ENCODE assay signal across 18 cellular contexts in genomic region chr12:75947171-75947723, GRCh38.
DNase-seq lines count a peak whose midpoint lies in the region; ATAC-seq and TF ChIP-seq lines count a peak whose summit lies in the region.
"Had no signal": no experiment of that assay in that cellular context is flagged by ENCODE, and none has a peak within 500 bp of the region (broad histone marks: within the 10 kb centered on the region; RNA-seq: fewer than 3 reads in every experiment).

No MANE protein-coding gene starts in this region.

- H3K9ac ChIP-seq in IMR-90 (ENCODE audit: low read depth, low read length) = no peak overlapping the region
- H3K9ac ChIP-seq in mesendoderm (ENCODE audit: low read length) = no peak overlapping the region
- H3K9ac ChIP-seq: BLaER1 treated with 17β-estradiol and CSF1 and Interleukin-3, amounts not matched to agents 10 nM and 100 nM had no signal

- H3K14ac ChIP-seq in IMR-90 (replicated peaks; ENCODE audit: low read depth, low read length) = peak overlapping the region; percentile 62; the same call in 1 of the 2 replicates

- H3K9me3 ChIP-seq in IMR-90 (ENCODE audit: control insufficient read depth, insufficient read depth, low read length) (no peaks in the 10 kb centered on the region), RWPE2 (ENCODE audit: severe bottlenecking) (no peaks in the 10 kb centered on the region)
- H3K9me3 ChIP-seq: BLaER1 treated with 17β-estradiol and CSF1 and Interleukin-3, amounts not matched to agents 10 nM and 100 nM; SJSA1 had no signal

- H3K9me3 Mint-ChIP-seq in Calu3 (ENCODE audit: low read depth, unreplicated experiment) = no peaks in the 10 kb centered on the region
- H3K9me3 Mint-ChIP-seq in activated naive CD4-positive, alpha-beta T cell treated with anti-CD3 and anti-CD28 coated beads, Interleukin-2, amount 50 U/mL, for 72 hours = no peaks in the 10 kb centered on the region
- H3K9me3 Mint-ChIP-seq in stimulated activated naive CD8-positive, alpha-beta T cell treated with anti-CD3 and anti-CD28 coated beads, Interleukin-15, amount 100 ng/mL, for 72 hours = peaks cover 0 to 5% of the 10 kb centered on the region in 2 donors
- H3K9me3 Mint-ChIP-seq: CD8-positive, alpha-beta T cell; HFFc6 had no signal

- H3K27me3 ChIP-seq in IMR-90 (ENCODE audit: control insufficient read depth, insufficient read depth, low read length) = no peaks in the 10 kb centered on the region
- H3K27me3 ChIP-seq in RWPE2 (ENCODE audit: insufficient read depth, poor library complexity, severe bottlenecking) = no peaks in the 10 kb centered on the region
- no peaks in the 10 kb centered on the region for H3K27me3 ChIP-seq in mesendoderm (ENCODE audit: insufficient read depth, low read length, poor library complexity)
- H3K27me3 ChIP-seq: BLaER1 treated with 17β-estradiol and CSF1 and Interleukin-3, amounts not matched to agents 10 nM and 100 nM; SJSA1 had no signal

- H3K23ac ChIP-seq in IMR-90 (ENCODE audit: low read depth, low read length) (peak overlapping the region; percentile 17; the same call in 1 of the 2 replicates), mesendoderm (ENCODE audit: low read length) (no peak overlapping the region)

- H3K4me1 Mint-ChIP-seq in Calu3 (ENCODE audit: low read depth, unreplicated experiment) = peaks cover 52% of the 10 kb centered on the region
- H3K4me1 Mint-ChIP-seq in stimulated activated naive CD8-positive, alpha-beta T cell treated with anti-CD3 and anti-CD28 coated beads, Interleukin-15, amount 100 ng/mL, for 72 hours = peaks cover 38% of the 10 kb centered on the region

- peak overlapping the region; percentile 66 for H3K27ac Mint-ChIP-seq in Calu3 (ENCODE audit: unreplicated experiment)
- no peak overlapping the region for H3K27ac Mint-ChIP-seq in activated naive CD4-positive, alpha-beta T cell treated with anti-CD3 and anti-CD28 coated beads, Interleukin-2, amount 50 U/mL, for 72 hours
- no peak overlapping the region for H3K27ac Mint-ChIP-seq in stimulated activated naive CD8-positive, alpha-beta T cell treated with anti-CD3 and anti-CD28 coated beads, Interleukin-15, amount 100 ng/mL, for 72 hours
- H3K27ac Mint-ChIP-seq: CD8-positive, alpha-beta T cell; HFFc6 had no signal

- dilution Hi-C loops in IMR-90 (cut with HindIII; ENCODE audit: low sequenced_read_pairs, unreplicated experiment) = no loop called here

- H3K4me3 ChIP-seq in IMR-90 (ENCODE audit: insufficient read depth, low read depth, low read length) (no peak overlapping the region), RWPE2 (ENCODE audit: severe bottlenecking) (no peak overlapping the region), mesendoderm (ENCODE audit: low read length) (no peak overlapping the region)
- H3K4me3 ChIP-seq: BLaER1 treated with 17β-estradiol and CSF1 and Interleukin-3, amounts not matched to agents 10 nM and 100 nM; SJSA1 had no signal

- H3K56ac ChIP-seq in IMR-90 (ENCODE audit: extremely low read depth, insufficient read depth, low read length) (no peak overlapping the region), mesendoderm (ENCODE audit: low read length) (no peak overlapping the region)

- H3K4me2 ChIP-seq in IMR-90 (ENCODE audit: low read depth, low read length) = no peak overlapping the region
- no peak overlapping the region for H3K4me2 ChIP-seq in mesendoderm (ENCODE audit: low read length)
- H3K4me2 ChIP-seq: BLaER1 treated with 17β-estradiol and CSF1 and Interleukin-3, amounts not matched to agents 10 nM and 100 nM had no signal

- intact Hi-C loops in Calu3 (cut with micrococcal nuclease; ENCODE audit: unreplicated experiment) = no loop called here
- intact Hi-C loops in IMR-90 (cut with micrococcal nuclease) = no loop called here

- H3K9me1 ChIP-seq in IMR-90 (ENCODE audit: insufficient read depth, low read length) = peaks cover 8% of the 10 kb centered on the region; the same call in 1 of the 2 replicates

- H3K4ac ChIP-seq in IMR-90 (ENCODE audit: low read depth, low read length) (peak overlapping the region; percentile 59), mesendoderm (ENCODE audit: low read depth, low read length) (peak overlapping the region; percentile 81)

- no peaks in the 10 kb centered on the region for H3K36me3 ChIP-seq in IMR-90 (ENCODE audit: control insufficient read depth, insufficient read depth, low read length)
- no peaks in the 10 kb centered on the region for H3K36me3 ChIP-seq in RWPE2 (ENCODE audit: low read depth)
- H3K36me3 ChIP-seq in mesendoderm (ENCODE audit: control insufficient read depth, insufficient read depth, low read length) = no peaks in the 10 kb centered on the region
- H3K36me3 ChIP-seq: BLaER1 treated with 17β-estradiol and CSF1 and Interleukin-3, amounts not matched to agents 10 nM and 100 nM; SJSA1 had no signal

- H4K91ac ChIP-seq in IMR-90 (ENCODE audit: insufficient read depth, low read depth, low read length) = peak overlapping the region; percentile 43

- H3K18ac ChIP-seq in IMR-90 (ENCODE audit: low read depth, low read length) (peak overlapping the region; percentile 5), mesendoderm (ENCODE audit: low read length) (peak overlapping the region; percentile 30)

- H3K4me1 ChIP-seq in IMR-90 (ENCODE audit: control insufficient read depth, insufficient read depth, low read length) (peaks cover 18% of the 10 kb centered on the region), RWPE2 (ENCODE audit: insufficient read depth, poor library complexity, severe bottlenecking) (peaks cover 42% of the 10 kb centered on the region), mesendoderm (ENCODE audit: control insufficient read depth, low read depth, low read length) (peaks cover 10% of the 10 kb centered on the region)

- POLR2A ChIA-PET in IMR-90 (lab: Charles Lee; ENCODE audit: unreplicated experiment) = no interaction called here

- no peak overlapping the region for H2AFZ ChIP-seq in IMR-90 (replicated peaks; ENCODE audit: low read length, poor library complexity)

- peak overlapping the region; percentile 83 for H2BK15ac ChIP-seq in IMR-90 (ENCODE audit: low read depth, low read length)
- H2BK15ac ChIP-seq in mesendoderm (replicated peaks; ENCODE audit: low read depth) = peak overlapping the region; percentile 25

- in situ Hi-C loops in IMR-90 (cut with MboI; ENCODE audit: low sequenced_read_pairs) = no loop called here

- H3K36me3 Mint-ChIP-seq in Calu3 (ENCODE audit: insufficient read depth, unreplicated experiment) = peaks cover 22% of the 10 kb centered on the region
- H3K36me3 Mint-ChIP-seq in activated naive CD4-positive, alpha-beta T cell treated with anti-CD3 and anti-CD28 coated beads, Interleukin-2, amount 50 U/mL, for 72 hours = no peaks in the 10 kb centered on the region
- H3K36me3 Mint-ChIP-seq: CD8-positive, alpha-beta T cell had no signal

- H4K20me1 ChIP-seq in IMR-90 (ENCODE audit: insufficient read depth, low read length) = no peaks in the 10 kb centered on the region
- H4K20me1 ChIP-seq: BLaER1 treated with 17β-estradiol and CSF1 and Interleukin-3, amounts not matched to agents 10 nM and 100 nM had no signal

- H2BK120ac ChIP-seq in IMR-90 (ENCODE audit: low read depth, low read length) (peak overlapping the region; percentile 81), mesendoderm (ENCODE audit: low read depth, low read length) (no peak overlapping the region)

- no peak for TF ChIP-seq POLR2A in IMR-90 (IDR thresholded peaks at IDR 0.05; ENCODE audit: low read depth, low read length)

- H2BK5ac ChIP-seq in IMR-90 (ENCODE audit: low read depth, low read length, poor library complexity, severe bottlenecking) (no peak overlapping the region), mesendoderm (ENCODE audit: low read length) (no peak overlapping the region)

- TF ChIP-seq RAD21 in IMR-90 (IDR thresholded peaks at IDR 0.05; ENCODE audit: low read length) = no peak

- H3K27me3 Mint-ChIP-seq in Calu3 (ENCODE audit: unreplicated experiment) = no peaks in the 10 kb centered on the region
- H3K27me3 Mint-ChIP-seq in stimulated activated naive CD8-positive, alpha-beta T cell treated with anti-CD3 and anti-CD28 coated beads, Interleukin-15, amount 100 ng/mL, for 72 hours = no peaks in the 10 kb centered on the region

- H3K79me1 ChIP-seq in IMR-90 (ENCODE audit: low read depth in 1 of 2, low read length in 2 of 2) = peaks cover 3 to 18% of the 10 kb centered on the region in 2 experiments; a peak in 2 of 4 replicates
- H3K79me1 ChIP-seq in mesendoderm (ENCODE audit: low read length) = no peaks in the 10 kb centered on the region

- WGBS in IMR-90 (ENCODE audit: extremely low coverage in 2 of 2, insufficient read length in 1 of 2), 2 experiments = no CpG with 5 or more reads among the region's 4 CpGs
- WGBS in mesendoderm (ENCODE audit: extremely low coverage, insufficient coverage, low lambda C conversion rate) = no CpG with 5 or more reads among the region's 4 CpGs

- ATAC-seq in IMR-90 (ENCODE audit: low read depth) (no peak), RWPE2 (ENCODE audit: low read depth) (no peak)
- no peak for ATAC-seq in activated naive CD4-positive, alpha-beta T cell treated with anti-CD3 and anti-CD28 coated beads, Interleukin-2, amount 50 U/mL, for 72 hours
- ATAC-seq in stimulated activated naive CD8-positive, alpha-beta T cell treated with anti-CD3 and anti-CD28 coated beads, Interleukin-15, amount 100 ng/mL, for 72 hours = no peak
- ATAC-seq: CD8-positive, alpha-beta T cell; PC-3 had no signal

- CTCF ChIA-PET in Calu3 (lab: Charles Lee) = no interaction called here
- CTCF ChIA-PET in IMR-90 (lab: Yijun Ruan, JAX) = interaction anchor here (1.3 to 1.4 kb wide), 2 partner anchors 73 to 75 kb away, joined by 3 read pairs; no protein-coding TSS in a partner anchor

- no peaks in the 10 kb centered on the region for H3K79me2 ChIP-seq in mesendoderm (ENCODE audit: control insufficient read depth, insufficient read depth, low read length)

- TF ChIP-seq CTCF in Calu3 (IDR thresholded peaks at IDR 0.05; ENCODE audit: unreplicated experiment) (no peak), IMR-90 (conservative IDR thresholded peaks at IDR 0.05; ENCODE audit: low read depth, low read length) (no peak), RWPE2 (IDR thresholded peaks at IDR 0.05; ENCODE audit: poor library complexity, severe bottlenecking) (no peak)

- H4K8ac ChIP-seq in IMR-90 (ENCODE audit: low read depth in 2 of 2, low read length in 2 of 2) = peak overlapping the region; percentile 64 to 67; a peak in 3 of 4 replicates
- no peak overlapping the region for H4K8ac ChIP-seq in mesendoderm (ENCODE audit: low read depth, low read length)

- H2AK5ac ChIP-seq in IMR-90 (ENCODE audit: low read depth, low read length) = peak overlapping the region; percentile 86
- peak overlapping the region; percentile 11 for H2AK5ac ChIP-seq in mesendoderm (ENCODE audit: low read length)

- DNase-seq in Calu3 (no peak), IMR-90 (no peak), RWPE2 (ENCODE audit: low spot score) (no peak), mesendoderm (no peak), DMS 273 treated with DMSO at 0.1 percent for 48 hours (lab: John Stamatoyannopoulos, UW) (no peak)
- no peak for DNase-seq in activated naive CD4-positive, alpha-beta T cell treated with anti-CD3 and anti-CD28 coated beads, Interleukin-2, amount 50 U/mL, for 72 hours (ENCODE audit: low spot score in 2 of 2)
- DNase-seq in stimulated activated naive CD8-positive, alpha-beta T cell treated with anti-CD3 and anti-CD28 coated beads, Interleukin-15, amount 100 ng/mL, for 72 hours = no peak
- DNase-seq: CD8-positive, alpha-beta T cell; GOT3; HFFc6; NCI-H1436; NCI-H1930; NCI-H345; NCI-H524 treated with DMSO at 0.1 percent for 48 hours; PC-3 had no signal

- H2BK20ac ChIP-seq in IMR-90 (ENCODE audit: low read depth, low read length) = peak overlapping the region; percentile 88

- BruUV-seq in Calu3 (replicated peaks; lab: Mats Ljungman, UMichigan) (no TSS peak), IMR-90 (replicated peaks; lab: Mats Ljungman, UMichigan) (no TSS peak)

- H3K27ac ChIP-seq in IMR-90 (ENCODE audit: insufficient read depth, low read length) (no peak overlapping the region), RWPE2 (ENCODE audit: poor library complexity, severe bottlenecking) (peak overlapping the region; percentile 99), mesendoderm (ENCODE audit: low read depth, low read length) (no peak overlapping the region)
- H3K27ac ChIP-seq: BLaER1 treated with 17β-estradiol and CSF1 and Interleukin-3, amounts not matched to agents 10 nM and 100 nM; HL-60; SJSA1 had no signal

- H2AK9ac ChIP-seq in IMR-90 (replicated peaks; ENCODE audit: low read depth, low read length, poor library complexity) = no peak overlapping the region

- no peak overlapping the region for H4K5ac ChIP-seq in IMR-90 (ENCODE audit: low read depth, low read length)
- H4K5ac ChIP-seq in mesendoderm (ENCODE audit: low read length) = no peak overlapping the region

- H3K4me3 Mint-ChIP-seq in Calu3 (ENCODE audit: low read depth, unreplicated experiment) = no peak overlapping the region
- no peak overlapping the region for H3K4me3 Mint-ChIP-seq in stimulated activated naive CD8-positive, alpha-beta T cell treated with anti-CD3 and anti-CD28 coated beads, Interleukin-15, amount 100 ng/mL, for 72 hours
- H3K4me3 Mint-ChIP-seq: CD8-positive, alpha-beta T cell; HFFc6 had no signal
